Comparison of ENCODE assay signal across 10 cellular contexts in the genomic region with DNA sequence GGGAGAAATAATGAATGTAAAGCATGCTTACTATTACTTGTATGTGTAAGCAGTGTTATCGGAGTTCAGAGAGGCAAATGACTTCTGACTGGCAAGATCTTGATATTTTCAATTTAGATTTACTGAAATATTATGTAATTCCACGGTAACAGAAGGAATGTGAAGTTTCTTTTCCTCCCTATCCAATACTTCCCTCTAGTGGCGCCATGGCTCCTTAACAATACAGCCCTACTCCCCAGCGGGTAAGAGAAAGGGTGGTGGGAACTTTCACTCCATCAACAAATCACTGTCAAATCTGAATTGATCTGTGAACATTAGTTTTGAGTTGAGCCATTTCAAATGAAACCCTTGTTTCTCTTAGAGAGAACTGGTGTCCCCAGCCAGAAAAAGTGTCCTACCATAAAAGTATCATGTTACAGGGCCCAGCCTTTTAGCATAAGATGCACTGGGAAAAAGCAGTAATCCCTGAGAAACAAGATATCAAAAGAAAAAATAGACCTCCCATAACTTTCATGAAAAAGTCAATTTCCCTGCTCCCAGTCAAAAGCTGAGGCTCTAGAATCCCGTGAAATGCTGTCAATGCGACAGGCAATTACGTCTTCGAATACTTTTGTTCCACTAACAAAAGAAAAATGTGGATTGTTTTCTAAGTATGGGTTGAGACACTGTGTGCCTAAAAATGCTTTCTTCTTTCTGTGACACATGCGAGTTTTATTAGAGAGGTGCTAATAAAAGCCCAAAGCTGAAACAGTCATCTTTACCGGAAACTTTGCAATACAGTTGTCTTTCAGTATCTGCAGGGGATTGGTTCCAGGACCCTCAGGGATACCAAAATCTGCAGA. TPM values are rescaled to one million over a fixed set of nuclear protein-coding genes. Genes with fewer than 3 reads are reported as not detected.
DNase-seq lines count a peak whose midpoint lies in the region; ATAC-seq lines count a peak whose summit lies in the region.
"Had no signal": no experiment of that assay in that cellular context is flagged by ENCODE, and none has a peak within 500 bp of the region (broad histone marks: within the 10 kb centered on the region; RNA-seq: fewer than 3 reads in every experiment).

No MANE protein-coding gene starts in this region.

- peak; percentile 19 for DNase-seq in NCI-H2107 treated with DMSO at 0.1 percent for 48 hours (lab: John Stamatoyannopoulos, UW; ENCODE audit: unreplicated experiment)
- DNase-seq in NCI-H2107 (lab: John Stamatoyannopoulos, UW), result no peak
- DNase-seq in NCI-H460 (ENCODE audit: extremely low read depth, low read depth), result peak; percentile 49
- DNase-seq in dedifferentiated amniotic fluid mesenchymal stem cell (ENCODE audit: extremely low spot score), result peak; percentile 80
- DNase-seq in midbrain (lab: John Stamatoyannopoulos, UW), result peak; percentile 17
- DNase-seq in NCI-H345 (lab: John Stamatoyannopoulos, UW), result no peak
- DNase-seq: activated T-cell treated with anti-CD3 and anti-CD28 coated beads, Interleukin-2, amount 50 U/mL, for 72 hours; CD4-positive, CD25-positive, alpha-beta regulatory T cell had no signal

- ATAC-seq in GM19455 (IDR thresholded peaks at IDR 0.05; ENCODE audit: unreplicated experiment) (no peak), HG03469 (IDR thresholded peaks at IDR 0.05; ENCODE audit: unreplicated experiment) (no peak)

RNA-seq across cellular contexts. Expression of a gene that starts 12.9 kb away (rescaled TPM):
- total RNA-seq in NCI-H460 (2014; rRNA removed; shearing (Covaris generic)), result 154 and 193 TPM in 2 replicates
- 533 and 746 TPM in 2 replicates for polyA plus RNA-seq in NCI-H460 (2014; cell fraction: nucleus; rRNA removed)

RNA-seq across cellular contexts. Expression of a gene that starts 24.9 kb away (rescaled TPM):
- 0.20 and 0.64 TPM in 2 replicates for total RNA-seq in NCI-H460 (2014; rRNA removed; shearing (Covaris generic))
- 2.3 and 4.8 TPM in 2 replicates for polyA plus RNA-seq in NCI-H460 (2014; cell fraction: nucleus; rRNA removed)
- total RNA-seq: activated T-cell treated with anti-CD3 and anti-CD28 coated beads, Interleukin-2, amount 50 U/mL, for 72 hours had no signal
- polyA plus RNA-seq: CD4-positive, CD25-positive, alpha-beta regulatory T cell had no signal

RNA-seq across cellular contexts. Expression of a gene that starts 53.9 kb away (rescaled TPM):
- 43.6 and 50.9 TPM in 2 replicates for total RNA-seq in NCI-H460 (2014; rRNA removed; shearing (Covaris generic))
- polyA plus RNA-seq in NCI-H460 (2014; cell fraction: nucleus; rRNA removed), result 29.8 and 49.6 TPM in 2 replicates

Comparison
In these comparisons a context has a peak if more than half of its experiments do, and no peak if none do; other contexts are left out.
1. DNase-seq: peak in NCI-H2107 treated with DMSO at 0.1 percent for 48 hours (single experiment), NCI-H460 (single experiment), dedifferentiated amniotic fluid mesenchymal stem cell (single experiment) and midbrain (single experiment); none in NCI-H2107 (single experiment) and NCI-H345 (single experiment).